In the genomic region with DNA sequence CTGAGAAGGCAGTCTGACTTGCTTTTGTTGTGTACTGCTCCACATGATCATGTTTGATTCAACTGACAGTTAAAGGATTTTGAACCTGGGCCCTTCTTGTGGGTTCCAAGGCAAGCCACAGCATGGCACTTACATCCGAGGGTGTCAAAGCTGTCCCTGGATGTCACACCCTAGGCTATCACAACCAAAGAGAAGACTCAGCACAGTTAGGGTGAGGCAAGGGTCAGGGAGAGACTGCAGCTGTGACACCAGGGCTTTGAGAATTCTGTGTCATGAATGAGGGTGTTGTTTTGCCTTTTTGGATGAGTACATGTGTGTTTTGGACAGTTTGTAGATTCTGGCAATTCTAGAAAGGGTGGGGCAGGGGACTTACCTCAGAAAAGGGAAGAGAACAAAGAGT, we compare ENCODE assay signal across 1 cellular context.
A peak's percentile ranks its signal among the peaks of the same experiment; 100 is the strongest.
TF ChIP-seq lines count a peak whose summit lies in the region.

No MANE protein-coding gene starts in this region.

TF ChIP-seq in K562, 482 proteins besides CTCF, POLR2A, EP300 and RAD21:
- peak; percentile 41 for TF ChIP-seq TBP (optimal IDR thresholded peaks at IDR 0.05; ENCODE audit: low read depth, low read length)
- TF ChIP-seq SETDB1 (IDR thresholded peaks at IDR 0.05; ENCODE audit: low read length), result no peak
- no peak for TF ChIP-seq SMARCA5 (IDR thresholded peaks at IDR 0.05)
- TF ChIP-seq, protein P1, sequence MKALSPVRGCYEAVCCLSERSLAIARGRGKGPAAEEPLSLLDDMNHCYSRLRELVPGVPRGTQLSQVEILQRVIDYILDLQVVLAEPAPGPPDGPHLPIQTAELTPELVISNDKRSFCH (CRISPR knock-in tag; IDR thresholded peaks at IDR 0.05), result no peak
- TF ChIP-seq, protein P1 (tag; IDR thresholded peaks at IDR 0.05), result no peak
- no peak for TF ChIP-seq CCAR2 (IDR thresholded peaks at IDR 0.05; ENCODE audit: low read depth, low read length)
- TF ChIP-seq L3MBTL2 (IDR thresholded peaks at IDR 0.05), result 0 out of 2 replicates have a peak, but pooled peaks have one; percentile 13
- TF ChIP-seq SAFB2 (IDR thresholded peaks at IDR 0.05; ENCODE audit: borderline replicate concordance, low read depth, low read length, severe bottlenecking), result no peak
- TF ChIP-seq, protein P2, sequence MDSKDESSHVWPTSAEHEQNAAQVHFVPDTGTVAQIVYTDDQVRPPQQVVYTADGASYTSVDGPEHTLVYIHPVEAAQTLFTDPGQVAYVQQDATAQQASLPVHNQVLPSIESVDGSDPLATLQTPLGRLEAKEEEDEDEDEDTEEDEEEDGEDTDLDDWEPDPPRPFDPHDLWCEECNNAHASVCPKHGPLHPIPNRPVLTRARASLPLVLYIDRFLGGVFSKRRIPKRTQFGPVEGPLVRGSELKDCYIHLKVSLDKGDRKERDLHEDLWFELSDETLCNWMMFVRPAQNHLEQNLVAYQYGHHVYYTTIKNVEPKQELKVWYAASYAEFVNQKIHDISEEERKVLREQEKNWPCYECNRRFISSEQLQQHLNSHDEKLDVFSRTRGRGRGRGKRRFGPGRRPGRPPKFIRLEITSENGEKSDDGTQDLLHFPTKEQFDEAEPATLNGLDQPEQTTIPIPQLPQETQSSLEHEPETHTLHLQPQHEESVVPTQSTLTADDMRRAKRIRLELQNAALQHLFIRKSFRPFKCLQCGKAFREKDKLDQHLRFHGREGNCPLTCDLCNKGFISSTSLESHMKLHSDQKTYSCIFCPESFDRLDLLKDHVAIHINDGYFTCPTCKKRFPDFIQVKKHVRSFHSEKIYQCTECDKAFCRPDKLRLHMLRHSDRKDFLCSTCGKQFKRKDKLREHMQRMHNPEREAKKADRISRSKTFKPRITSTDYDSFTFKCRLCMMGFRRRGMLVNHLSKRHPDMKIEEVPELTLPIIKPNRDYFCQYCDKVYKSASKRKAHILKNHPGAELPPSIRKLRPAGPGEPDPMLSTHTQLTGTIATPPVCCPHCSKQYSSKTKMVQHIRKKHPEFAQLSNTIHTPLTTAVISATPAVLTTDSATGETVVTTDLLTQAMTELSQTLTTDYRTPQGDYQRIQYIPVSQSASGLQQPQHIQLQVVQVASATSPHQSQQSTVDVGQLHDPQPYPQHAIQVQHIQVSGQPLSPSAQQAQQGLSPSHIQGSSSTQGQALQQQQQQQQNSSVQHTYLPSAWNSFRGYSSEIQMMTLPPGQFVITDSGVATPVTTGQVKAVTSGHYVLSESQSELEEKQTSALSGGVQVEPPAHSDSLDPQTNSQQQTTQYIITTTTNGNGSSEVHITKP (IDR thresholded peaks at IDR 0.05; ENCODE audit: partially characterized antibody), result peak; percentile 68
- TF ChIP-seq ZNF133 (CRISPR knock-in tag; IDR thresholded peaks at IDR 0.05), result no peak
- no peak for TF ChIP-seq PHB2 (IDR thresholded peaks at IDR 0.05; ENCODE audit: low read depth)
- TF ChIP-seq, protein P3, sequence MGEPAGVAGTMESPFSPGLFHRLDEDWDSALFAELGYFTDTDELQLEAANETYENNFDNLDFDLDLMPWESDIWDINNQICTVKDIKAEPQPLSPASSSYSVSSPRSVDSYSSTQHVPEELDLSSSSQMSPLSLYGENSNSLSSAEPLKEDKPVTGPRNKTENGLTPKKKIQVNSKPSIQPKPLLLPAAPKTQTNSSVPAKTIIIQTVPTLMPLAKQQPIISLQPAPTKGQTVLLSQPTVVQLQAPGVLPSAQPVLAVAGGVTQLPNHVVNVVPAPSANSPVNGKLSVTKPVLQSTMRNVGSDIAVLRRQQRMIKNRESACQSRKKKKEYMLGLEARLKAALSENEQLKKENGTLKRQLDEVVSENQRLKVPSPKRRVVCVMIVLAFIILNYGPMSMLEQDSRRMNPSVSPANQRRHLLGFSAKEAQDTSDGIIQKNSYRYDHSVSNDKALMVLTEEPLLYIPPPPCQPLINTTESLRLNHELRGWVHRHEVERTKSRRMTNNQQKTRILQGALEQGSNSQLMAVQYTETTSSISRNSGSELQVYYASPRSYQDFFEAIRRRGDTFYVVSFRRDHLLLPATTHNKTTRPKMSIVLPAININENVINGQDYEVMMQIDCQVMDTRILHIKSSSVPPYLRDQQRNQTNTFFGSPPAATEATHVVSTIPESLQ (CRISPR knock-in tag; IDR thresholded peaks at IDR 0.05), result no peak
- TF ChIP-seq RBM39 (optimal IDR thresholded peaks at IDR 0.05; ENCODE audit: low read depth, low read length), result no peak
